3 cellular contexts compared by ENCODE assay signal in the genomic region with DNA sequence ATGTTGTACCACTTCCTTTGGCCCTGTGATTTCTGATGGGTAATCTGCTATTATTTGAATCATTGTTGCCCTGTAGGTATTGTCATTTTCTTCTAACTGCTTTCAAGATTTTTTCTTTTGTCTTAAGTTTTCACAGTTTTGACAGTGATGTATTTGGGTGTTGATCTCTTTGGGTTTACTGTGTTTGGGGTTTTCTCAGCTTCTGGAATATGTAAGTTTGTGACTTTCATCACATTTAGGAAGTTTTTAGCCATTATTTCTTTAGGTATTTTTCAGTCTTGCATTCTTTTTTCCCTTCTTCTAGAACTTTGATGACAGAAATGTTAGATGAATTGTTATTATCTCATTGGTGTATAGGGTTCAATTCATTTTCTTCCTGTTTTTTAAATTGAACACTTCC.
TF ChIP-seq lines count a peak whose summit lies in the region.

No MANE protein-coding gene starts in this region.

TF ChIP-seq in HepG2, 621 proteins besides CTCF, POLR2A, EP300 and RAD21:
- TF ChIP-seq ZNF253 (CRISPR knock-in tag; IDR thresholded peaks at IDR 0.05; ENCODE audit: borderline replicate concordance) (no peak), ZNF557 (CRISPR knock-in tag; IDR thresholded peaks at IDR 0.05) (no peak), POGK (CRISPR knock-in tag; conservative IDR thresholded peaks at IDR 0.05) (no peak), ZNF775 (CRISPR knock-in tag; IDR thresholded peaks at IDR 0.05; ENCODE audit: borderline replicate concordance) (no peak)
- TF ChIP-seq, protein P1, sequence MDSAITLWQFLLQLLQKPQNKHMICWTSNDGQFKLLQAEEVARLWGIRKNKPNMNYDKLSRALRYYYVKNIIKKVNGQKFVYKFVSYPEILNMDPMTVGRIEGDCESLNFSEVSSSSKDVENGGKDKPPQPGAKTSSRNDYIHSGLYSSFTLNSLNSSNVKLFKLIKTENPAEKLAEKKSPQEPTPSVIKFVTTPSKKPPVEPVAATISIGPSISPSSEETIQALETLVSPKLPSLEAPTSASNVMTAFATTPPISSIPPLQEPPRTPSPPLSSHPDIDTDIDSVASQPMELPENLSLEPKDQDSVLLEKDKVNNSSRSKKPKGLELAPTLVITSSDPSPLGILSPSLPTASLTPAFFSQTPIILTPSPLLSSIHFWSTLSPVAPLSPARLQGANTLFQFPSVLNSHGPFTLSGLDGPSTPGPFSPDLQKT (CRISPR knock-in tag; IDR thresholded peaks at IDR 0.05; ENCODE audit: borderline replicate concordance) = no peak

TF ChIP-seq in A549, 52 proteins besides CTCF, POLR2A, EP300 and RAD21:
- TF ChIP-seq ESRRA (IDR thresholded peaks at IDR 0.05; ENCODE audit: borderline replicate concordance, low read length) (no peak), HOXA7 (CRISPR knock-in tag; IDR thresholded peaks at IDR 0.05) (no peak), ZFP36 (IDR thresholded peaks at IDR 0.05; ENCODE audit: borderline replicate concordance, partially characterized antibody) (no peak)
TF ChIP-seq in A549: peak in this region for 0.

TF ChIP-seq in HEK293, 187 proteins besides CTCF, POLR2A, EP300 and RAD21:
- TF ChIP-seq TRIM28 (IDR thresholded peaks at IDR 0.05; ENCODE audit: borderline replicate concordance, low read length) = no peak
- no peak for TF ChIP-seq ZNF132 (tag by site-specific recombination; IDR thresholded peaks at IDR 0.05; ENCODE audit: borderline replicate concordance)
- TF ChIP-seq SETDB1 (IDR thresholded peaks at IDR 0.05; ENCODE audit: insufficient read length, low read length) = peak; percentile 60
- TF ChIP-seq MEIS1 (CRISPR knock-in tag; IDR thresholded peaks at IDR 0.05; ENCODE audit: borderline replicate concordance) = no peak
- peak; percentile 96 for TF ChIP-seq ZNF558 (tag by site-specific recombination; IDR thresholded peaks at IDR 0.05)
- TF ChIP-seq ZNF248 (tag by site-specific recombination; IDR thresholded peaks at IDR 0.05) = no peak
- TF ChIP-seq, protein P2, sequence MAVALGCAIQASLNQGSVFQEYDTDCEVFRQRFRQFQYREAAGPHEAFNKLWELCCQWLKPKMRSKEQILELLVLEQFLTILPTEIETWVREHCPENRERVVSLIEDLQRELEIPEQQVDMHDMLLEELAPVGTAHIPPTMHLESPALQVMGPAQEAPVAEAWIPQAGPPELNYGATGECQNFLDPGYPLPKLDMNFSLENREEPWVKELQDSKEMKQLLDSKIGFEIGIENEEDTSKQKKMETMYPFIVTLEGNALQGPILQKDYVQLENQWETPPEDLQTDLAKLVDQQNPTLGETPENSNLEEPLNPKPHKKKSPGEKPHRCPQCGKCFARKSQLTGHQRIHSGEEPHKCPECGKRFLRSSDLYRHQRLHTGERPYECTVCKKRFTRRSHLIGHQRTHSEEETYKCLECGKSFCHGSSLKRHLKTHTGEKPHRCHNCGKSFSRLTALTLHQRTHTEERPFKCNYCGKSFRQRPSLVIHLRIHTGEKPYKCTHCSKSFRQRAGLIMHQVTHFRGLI (tag by site-specific recombination; IDR thresholded peaks at IDR 0.05) = no peak
- no peak for TF ChIP-seq ZNF292 (tag by site-specific recombination; IDR thresholded peaks at IDR 0.05; ENCODE audit: borderline replicate concordance, low read depth)
- 0 out of 2 replicates have a peak, but pooled peaks have one; percentile 12 for TF ChIP-seq ZNF133 (tag by site-specific recombination; IDR thresholded peaks at IDR 0.05)
- TF ChIP-seq ZNF692 (tag by site-specific recombination; IDR thresholded peaks at IDR 0.05) = no peak
- no peak for TF ChIP-seq ZNF138 (tag by site-specific recombination; IDR thresholded peaks at IDR 0.05; ENCODE audit: borderline replicate concordance)
- TF ChIP-seq ZNF202 (tag by site-specific recombination; IDR thresholded peaks at IDR 0.05; ENCODE audit: borderline replicate concordance) = no peak
